Comparison of ENCODE assay signal across 8 cellular contexts in the genomic region with DNA sequence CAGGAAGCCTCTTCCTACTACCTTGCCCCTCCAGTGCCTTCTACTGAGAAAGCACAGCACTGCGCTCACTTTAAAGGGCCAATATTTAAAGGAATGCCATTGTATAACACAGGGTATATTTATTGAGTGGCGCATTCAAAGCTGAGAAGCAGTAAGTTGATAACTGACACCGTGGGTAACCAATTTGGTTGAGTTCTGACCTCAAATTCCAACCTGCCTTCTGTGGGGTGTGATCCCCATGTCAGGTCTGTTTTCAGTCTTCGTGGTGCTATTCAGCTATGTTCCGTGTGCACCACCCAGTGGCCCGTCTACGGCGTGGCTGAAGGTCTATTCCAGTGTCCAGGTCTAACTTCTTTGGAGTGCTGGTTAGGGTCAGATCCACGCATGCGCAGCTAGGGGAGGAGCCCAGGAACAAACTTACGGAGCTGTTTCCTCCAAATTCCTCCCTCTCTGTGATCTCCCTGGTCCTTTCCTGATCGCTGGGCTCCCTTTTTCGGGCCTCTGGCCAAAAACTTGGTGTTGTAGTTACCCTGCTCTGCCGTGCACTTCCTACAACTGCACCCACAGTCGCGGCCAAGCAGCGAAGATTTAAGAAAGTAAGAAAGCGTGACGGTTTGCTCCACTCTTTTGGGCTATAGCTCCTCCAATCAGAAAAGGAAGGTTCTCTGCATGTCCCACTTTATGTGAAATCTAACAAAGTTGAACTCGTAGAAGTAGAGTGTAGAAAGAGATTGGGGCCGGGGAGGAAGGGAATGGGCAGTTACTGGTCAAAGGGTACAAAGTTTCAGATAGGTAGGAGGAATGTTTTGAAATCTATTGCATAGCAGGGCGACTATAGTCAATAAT. TPM values are rescaled to one million over a fixed set of nuclear protein-coding genes. Genes with fewer than 3 reads are reported as not detected.
DNase-seq lines count a peak whose midpoint lies in the region; ATAC-seq and TF ChIP-seq lines count a peak whose summit lies in the region.

No MANE protein-coding gene starts in this region.

- ATAC-seq in HG02610 (IDR thresholded peaks at IDR 0.05; ENCODE audit: unreplicated experiment) = peak; percentile 95
- peak; percentile 98 for ATAC-seq in activated B cell treated with CpG ODN at 0.5 μM for 24 hours (ENCODE audit: low read depth)

- peak overlapping the region; percentile 61 for H3K4me3 Mint-ChIP-seq in activated B cell treated with CpG ODN at 0.5 μM for 24 hours

- H3K4me1 ChIP-seq in liver (ENCODE audit: control insufficient read depth in 4 of 4, insufficient read depth in 4 of 4, low read length in 3 of 4) = peaks cover under 1 to 21% (median 13%) of the 10 kb centered on the region in 4 donors

- TF ChIP-seq RAD21 in liver (IDR thresholded peaks at IDR 0.05) = peak; percentile 99

- H3K27me3 ChIP-seq in liver (ENCODE audit: control insufficient read depth in 4 of 4, insufficient read depth in 4 of 4, low read length in 3 of 4) = no peaks in the 10 kb centered on the region

- H3K27me3 Mint-ChIP-seq in activated B cell treated with CpG ODN at 0.5 μM for 24 hours = peaks cover 1% of the 10 kb centered on the region

- H3K9me3 Mint-ChIP-seq in activated B cell treated with CpG ODN at 0.5 μM for 24 hours = peaks cover 2% of the 10 kb centered on the region

- POLR2A ChIA-PET in activated B cell treated with CpG ODN at 0.5 μM for 24 hours (lab: Charles Lee) = interaction anchor here (0.5 to 2.3 kb wide), 6 partner anchors 17 to 69 kb away, joined by 3 to 15 read pairs (median 5); no protein-coding TSS in a partner anchor

- H3K4me3 ChIP-seq in GM12865 (ENCODE audit: low read depth, low read length) (peak overlapping the region; percentile 32), liver (ENCODE audit: low read depth in 1 of 3, low read length in 3 of 3) (peak overlapping the region; percentile 24 to 63 (median 48))

- CTCF ChIA-PET in activated B cell treated with CpG ODN at 0.5 μM for 24 hours (lab: Charles Lee) = interaction anchor here (0.7 to 8.1 kb wide), 13 partner anchors 9 to 174 kb away, joined by 3 to 229 read pairs (median 4); a partner anchor contains a TSS

- 12% methylated on average over 22 of the region's 22 CpGs for WGBS in liver

- intact Hi-C loops in activated B cell treated with CpG ODN at 0.5 μM for 24 hours (cut with micrococcal nuclease) = loop anchor here (1.0 to 5.0 kb wide), 6 partner anchors 19 to 282 kb away; a partner anchor contains a TSS

- H3K9me3 ChIP-seq in liver (ENCODE audit: control insufficient read depth in 4 of 4, low read length in 3 of 4) = no peaks in the 10 kb centered on the region

- H3K9ac ChIP-seq in liver (ENCODE audit: low read depth in 1 of 2, low read length in 2 of 2) = peak overlapping the region; percentile 66 to 70

- peak overlapping the region; percentile 89 to 93 for H3K27ac ChIP-seq in liver (ENCODE audit: low read depth in 1 of 2, low read length in 2 of 2)

- no peaks in the 10 kb centered on the region for H3K36me3 Mint-ChIP-seq in activated B cell treated with CpG ODN at 0.5 μM for 24 hours (ENCODE audit: low read depth)

- no peak overlapping the region for H3K27ac Mint-ChIP-seq in activated B cell treated with CpG ODN at 0.5 μM for 24 hours

- TF ChIP-seq CTCF in GM12865 (IDR thresholded peaks at IDR 0.05; ENCODE audit: insufficient read depth, low read depth, low read length, missing control alignments) (peak; percentile 87), activated B cell treated with CpG ODN at 0.5 μM for 24 hours (IDR thresholded peaks at IDR 0.05) (no peak), liver (IDR thresholded peaks at IDR 0.05; ENCODE audit: low read depth, low read length, missing input control) (peak; percentile 94)

- H3K4me1 Mint-ChIP-seq in activated B cell treated with CpG ODN at 0.5 μM for 24 hours = peaks cover 20% of the 10 kb centered on the region

- H3K36me3 ChIP-seq in liver (ENCODE audit: control insufficient read depth in 4 of 4, insufficient read depth in 3 of 4, low read depth in 1 of 4, low read length in 3 of 4) = no peaks in the 10 kb centered on the region

- DNase-seq in GM12865 (ENCODE audit: low read depth) (peak; percentile 87), NCI-H1092 (lab: John Stamatoyannopoulos, UW) (peak; percentile 24), activated B cell treated with CpG ODN at 0.5 μM for 24 hours (peak; percentile 50), cerebellar cortex (ENCODE audit: low spot score) (peak; percentile 79), NCI-H1694 (lab: John Stamatoyannopoulos, UW) (no peak)
- peak; percentile 32 to 57 (median 49) for DNase-seq in stimulated activated CD4-positive, alpha-beta T cell treated with anti-CD3 and anti-CD28 coated beads, TNF-alpha, amount 100 ng/mL, for 1 hour (ENCODE audit: low read depth in 3 of 3, low spot score in 1 of 3)

TF ChIP-seq in liver, 16 proteins besides CTCF, POLR2A, EP300 and RAD21:
- TF ChIP-seq SP1 (IDR thresholded peaks at IDR 0.05) (peak; percentile 87), NR2F2 (IDR thresholded peaks at IDR 0.05) (peak; percentile 5), HNF4G (IDR thresholded peaks at IDR 0.05) (no peak), TAF1 (conservative IDR thresholded peaks at IDR 0.05) (no peak), HNF4A (conservative IDR thresholded peaks at IDR 0.05) (peak in 1 of 2 donors; percentile 62), JUND (IDR thresholded peaks at IDR 0.05) (peak in 1 of 2 donors; percentile 47), EGR1 (IDR thresholded peaks at IDR 0.05; ENCODE audit: low read depth in 2 of 2) (peak in 1 of 2 donors; percentile 56), RXRA (IDR thresholded peaks at IDR 0.05) (peak; percentile 55 to 67), YY1 (IDR thresholded peaks at IDR 0.05) (peak; percentile 46), GABPA (IDR thresholded peaks at IDR 0.05 in 1 of 2, conservative IDR thresholded peaks at IDR 0.05 in 1 of 2) (peak in 1 of 2 donors; percentile 43), FOXA2 (IDR thresholded peaks at IDR 0.05) (no peak), FOXA1 (IDR thresholded peaks at IDR 0.05) (no peak)
- TF ChIP-seq, protein P1, sequence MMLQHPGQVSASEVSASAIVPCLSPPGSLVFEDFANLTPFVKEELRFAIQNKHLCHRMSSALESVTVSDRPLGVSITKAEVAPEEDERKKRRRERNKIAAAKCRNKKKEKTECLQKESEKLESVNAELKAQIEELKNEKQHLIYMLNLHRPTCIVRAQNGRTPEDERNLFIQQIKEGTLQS (IDR thresholded peaks at IDR 0.05) = peak; percentile 47
- TF ChIP-seq, protein P2, sequence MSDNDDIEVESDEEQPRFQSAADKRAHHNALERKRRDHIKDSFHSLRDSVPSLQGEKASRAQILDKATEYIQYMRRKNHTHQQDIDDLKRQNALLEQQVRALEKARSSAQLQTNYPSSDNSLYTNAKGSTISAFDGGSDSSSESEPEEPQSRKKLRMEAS (IDR thresholded peaks at IDR 0.05) = peak; percentile 70
- TF ChIP-seq, protein P3, sequence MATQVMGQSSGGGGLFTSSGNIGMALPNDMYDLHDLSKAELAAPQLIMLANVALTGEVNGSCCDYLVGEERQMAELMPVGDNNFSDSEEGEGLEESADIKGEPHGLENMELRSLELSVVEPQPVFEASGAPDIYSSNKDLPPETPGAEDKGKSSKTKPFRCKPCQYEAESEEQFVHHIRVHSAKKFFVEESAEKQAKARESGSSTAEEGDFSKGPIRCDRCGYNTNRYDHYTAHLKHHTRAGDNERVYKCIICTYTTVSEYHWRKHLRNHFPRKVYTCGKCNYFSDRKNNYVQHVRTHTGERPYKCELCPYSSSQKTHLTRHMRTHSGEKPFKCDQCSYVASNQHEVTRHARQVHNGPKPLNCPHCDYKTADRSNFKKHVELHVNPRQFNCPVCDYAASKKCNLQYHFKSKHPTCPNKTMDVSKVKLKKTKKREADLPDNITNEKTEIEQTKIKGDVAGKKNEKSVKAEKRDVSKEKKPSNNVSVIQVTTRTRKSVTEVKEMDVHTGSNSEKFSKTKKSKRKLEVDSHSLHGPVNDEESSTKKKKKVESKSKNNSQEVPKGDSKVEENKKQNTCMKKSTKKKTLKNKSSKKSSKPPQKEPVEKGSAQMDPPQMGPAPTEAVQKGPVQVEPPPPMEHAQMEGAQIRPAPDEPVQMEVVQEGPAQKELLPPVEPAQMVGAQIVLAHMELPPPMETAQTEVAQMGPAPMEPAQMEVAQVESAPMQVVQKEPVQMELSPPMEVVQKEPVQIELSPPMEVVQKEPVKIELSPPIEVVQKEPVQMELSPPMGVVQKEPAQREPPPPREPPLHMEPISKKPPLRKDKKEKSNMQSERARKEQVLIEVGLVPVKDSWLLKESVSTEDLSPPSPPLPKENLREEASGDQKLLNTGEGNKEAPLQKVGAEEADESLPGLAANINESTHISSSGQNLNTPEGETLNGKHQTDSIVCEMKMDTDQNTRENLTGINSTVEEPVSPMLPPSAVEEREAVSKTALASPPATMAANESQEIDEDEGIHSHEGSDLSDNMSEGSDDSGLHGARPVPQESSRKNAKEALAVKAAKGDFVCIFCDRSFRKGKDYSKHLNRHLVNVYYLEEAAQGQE (IDR thresholded peaks at IDR 0.05) = peak; percentile 69
- TF ChIP-seq, protein P4, sequence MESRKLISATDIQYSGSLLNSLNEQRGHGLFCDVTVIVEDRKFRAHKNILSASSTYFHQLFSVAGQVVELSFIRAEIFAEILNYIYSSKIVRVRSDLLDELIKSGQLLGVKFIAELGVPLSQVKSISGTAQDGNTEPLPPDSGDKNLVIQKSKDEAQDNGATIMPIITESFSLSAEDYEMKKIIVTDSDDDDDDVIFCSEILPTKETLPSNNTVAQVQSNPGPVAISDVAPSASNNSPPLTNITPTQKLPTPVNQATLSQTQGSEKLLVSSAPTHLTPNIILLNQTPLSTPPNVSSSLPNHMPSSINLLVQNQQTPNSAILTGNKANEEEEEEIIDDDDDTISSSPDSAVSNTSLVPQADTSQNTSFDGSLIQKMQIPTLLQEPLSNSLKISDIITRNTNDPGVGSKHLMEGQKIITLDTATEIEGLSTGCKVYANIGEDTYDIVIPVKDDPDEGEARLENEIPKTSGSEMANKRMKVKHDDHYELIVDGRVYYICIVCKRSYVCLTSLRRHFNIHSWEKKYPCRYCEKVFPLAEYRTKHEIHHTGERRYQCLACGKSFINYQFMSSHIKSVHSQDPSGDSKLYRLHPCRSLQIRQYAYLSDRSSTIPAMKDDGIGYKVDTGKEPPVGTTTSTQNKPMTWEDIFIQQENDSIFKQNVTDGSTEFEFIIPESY (IDR thresholded peaks at IDR 0.05) = peak; percentile 42

RNA-seq across cellular contexts. Expression of a gene that starts 7.7 kb away (rescaled TPM):
- total RNA-seq in activated B cell treated with CpG ODN at 0.5 μM for 24 hours (not detected in 2 replicates), liver (1 to 10 TPM in 1 of 2 donors, under 1 TPM in 1; 0.93 to 6.6 TPM)
- 1 to 10 TPM; 1.9 to 7.6 TPM for polyA plus RNA-seq in liver

RNA-seq across cellular contexts. Expression of a gene that starts 53.9 kb away (rescaled TPM):
- total RNA-seq in activated B cell treated with CpG ODN at 0.5 μM for 24 hours (not detected in 2 replicates), liver (not detected)
- not detected for polyA plus RNA-seq in liver
